Comparison of ENCODE assay signal across 28 cellular contexts in genomic region chrX:49232525-49232924, GRCh38. TPM values are rescaled to one million over a fixed set of nuclear protein-coding genes. Genes with fewer than 3 reads are reported as not detected.
DNase-seq lines count a peak whose midpoint lies in the region; ATAC-seq, FAIRE-seq and TF ChIP-seq lines count a peak whose summit lies in the region.
"Had no signal": no experiment of that assay in that cellular context is flagged by ENCODE, and none has a peak within 500 bp of the region (broad histone marks: within the 10 kb centered on the region; RNA-seq: fewer than 3 reads in every experiment).

No MANE protein-coding gene starts in this region.

- peak overlapping the region; percentile 18 for H3K4me3 Mint-ChIP-seq in activated CD4-positive, alpha-beta T cell treated with anti-CD3 and anti-CD28 coated beads, Interleukin-2, amount 10 ng/mL, durations not matched to agents 24 days and 14 days
- H3K4me3 Mint-ChIP-seq in astrocyte (ENCODE audit: unreplicated experiment) = no peak overlapping the region
- peak overlapping the region; percentile 27 for H3K4me3 Mint-ChIP-seq in nephron progenitor cell

- no peaks in the 10 kb centered on the region for H3K9me3 Mint-ChIP-seq in activated CD4-positive, alpha-beta T cell treated with anti-CD3 and anti-CD28 coated beads, Interleukin-2, amount 10 ng/mL, durations not matched to agents 24 days and 14 days
- no peaks in the 10 kb centered on the region for H3K9me3 Mint-ChIP-seq in astrocyte (ENCODE audit: unreplicated experiment)
- peaks cover 68% of the 10 kb centered on the region for H3K9me3 Mint-ChIP-seq in nephron progenitor cell
- H3K9me3 Mint-ChIP-seq: CD4-positive, CD25-positive, alpha-beta regulatory T cell had no signal

- no peak overlapping the region for H3K9ac ChIP-seq in astrocyte (ENCODE audit: low read length)
- H3K9ac ChIP-seq: KMS-11 had no signal

- no peaks in the 10 kb centered on the region for H3K36me3 ChIP-seq in astrocyte (ENCODE audit: insufficient read depth, low read length)

- no peak overlapping the region for H3K27ac Mint-ChIP-seq in activated CD4-positive, alpha-beta T cell treated with anti-CD3 and anti-CD28 coated beads, Interleukin-2, amount 10 ng/mL, durations not matched to agents 24 days and 14 days
- H3K27ac Mint-ChIP-seq in astrocyte (ENCODE audit: unreplicated experiment) = peak overlapping the region; percentile 31
- no peak overlapping the region for H3K27ac Mint-ChIP-seq in nephron progenitor cell
- H3K27ac Mint-ChIP-seq: CD4-positive, CD25-positive, alpha-beta regulatory T cell had no signal

- H3K4me1 ChIP-seq in A549 = 0 out of 3 replicates have a peak, but pooled peaks cover 4% of the 10 kb centered on the region
- H3K4me1 ChIP-seq in astrocyte (ENCODE audit: insufficient read depth, low read length) = no peaks in the 10 kb centered on the region

- H3K79me2 ChIP-seq in astrocyte (ENCODE audit: insufficient read depth, low read length) = no peaks in the 10 kb centered on the region

- TF ChIP-seq EP300 in A549 (IDR thresholded peaks at IDR 0.05) = no peak

- CTCF ChIA-PET in A549 (lab: Yijun Ruan, JAX) = no interaction called here

- no peaks in the 10 kb centered on the region for H3K27me3 ChIP-seq in astrocyte (ENCODE audit: insufficient read depth, low read length)

- TF ChIP-seq CTCF in A549 (IDR thresholded peaks at IDR 0.05) = no peak
- no peak for TF ChIP-seq CTCF in astrocyte (IDR thresholded peaks at IDR 0.05; ENCODE audit: insufficient read depth, low read depth, low read length)
- no peak for TF ChIP-seq CTCF in nephron progenitor cell (IDR thresholded peaks at IDR 0.05)

- H3K9me3 ChIP-seq in A549 (no peaks in the 10 kb centered on the region), astrocyte (ENCODE audit: insufficient read depth, low read depth, low read length) (no peaks in the 10 kb centered on the region)

- no peak overlapping the region for H2AFZ ChIP-seq in astrocyte (ENCODE audit: low read depth, low read length)

- peaks cover 23% of the 10 kb centered on the region for H3K4me1 Mint-ChIP-seq in activated CD4-positive, alpha-beta T cell treated with anti-CD3 and anti-CD28 coated beads, Interleukin-2, amount 10 ng/mL, durations not matched to agents 24 days and 14 days
- no peaks in the 10 kb centered on the region for H3K4me1 Mint-ChIP-seq in astrocyte (ENCODE audit: low read depth, unreplicated experiment)
- H3K4me1 Mint-ChIP-seq in nephron progenitor cell = peaks cover 17% of the 10 kb centered on the region

- FAIRE-seq in A549 (lab: Jason Lieb, UNC) (peak; percentile 61), astrocyte (lab: Jason Lieb, UNC) (no peak)
- FAIRE-seq: D721Med, GM18507, H54 had no signal

- WGBS in A549 (ENCODE audit: missing lambda C conversion rate) = 42% methylated on average over 2 of the region's 2 CpGs

- POLR2A ChIA-PET in A549 (lab: Yijun Ruan, JAX) = no interaction called here

- peaks cover 4% of the 10 kb centered on the region for H3K36me3 Mint-ChIP-seq in activated CD4-positive, alpha-beta T cell treated with anti-CD3 and anti-CD28 coated beads, Interleukin-2, amount 10 ng/mL, durations not matched to agents 24 days and 14 days (ENCODE audit: low read depth)
- H3K36me3 Mint-ChIP-seq in astrocyte (ENCODE audit: low read depth, unreplicated experiment) (no peaks in the 10 kb centered on the region), nephron progenitor cell (ENCODE audit: low read depth) (peaks cover 5% of the 10 kb centered on the region)
- H3K36me3 Mint-ChIP-seq: CD4-positive, CD25-positive, alpha-beta regulatory T cell had no signal

- H3K4me2 ChIP-seq in A549 (no peak overlapping the region), astrocyte (ENCODE audit: low read length) (no peak overlapping the region)
- H3K4me2 ChIP-seq: KMS-11 had no signal

- no peak for DNase-seq in activated CD4-positive, alpha-beta T cell treated with anti-CD3 and anti-CD28 coated beads, Interleukin-2, amount 10 ng/mL, durations not matched to agents 24 days and 14 days
- DNase-seq in activated CD4-positive, alpha-beta T cell treated with anti-CD3 and anti-CD28 coated beads, Interleukin-2, amount 50 U/mL, for 48 hours = no peak
- DNase-seq in A549 (ENCODE audit: low read depth in 1 of 2, low spot score in 1 of 2) (no peak), astrocyte (ENCODE audit: low read depth) (no peak), nephron progenitor cell (no peak), NAMALWA (ENCODE audit: low spot score) (no peak)
- DNase-seq: ACHN; CD4-positive, CD25-positive, alpha-beta regulatory T cell; IMR-90; MM.1S; NCI-H1048; NCI-H1417; NCI-H1694; NCI-H2081; NCI-H2227 treated with DMSO at 0.1 percent for 48 hours; NCI-H510A; NCI-H69; SHP77 had no signal

- no peak for TF ChIP-seq POLR2A in A549 (IDR thresholded peaks at IDR 0.05; ENCODE audit: low read length)

- no peaks in the 10 kb centered on the region for H4K20me1 ChIP-seq in astrocyte (ENCODE audit: insufficient read depth, low read length)

- no peaks in the 10 kb centered on the region for H3K27me3 Mint-ChIP-seq in activated CD4-positive, alpha-beta T cell treated with anti-CD3 and anti-CD28 coated beads, Interleukin-2, amount 10 ng/mL, durations not matched to agents 24 days and 14 days
- H3K27me3 Mint-ChIP-seq in astrocyte (ENCODE audit: low read depth, unreplicated experiment) (peaks cover 3% of the 10 kb centered on the region), nephron progenitor cell (ENCODE audit: low read depth, poor library complexity) (peaks cover 14% of the 10 kb centered on the region)
- H3K27me3 Mint-ChIP-seq: CD4-positive, CD25-positive, alpha-beta regulatory T cell had no signal

- no peak for TF ChIP-seq RAD21 in A549 (conservative IDR thresholded peaks at IDR 0.05 in 1 of 2, IDR thresholded peaks at IDR 0.05 in 1 of 2)

- H3K27ac ChIP-seq in A549 = no peak overlapping the region
- H3K27ac ChIP-seq in astrocyte (ENCODE audit: low read depth, low read length) = no peak overlapping the region
- H3K27ac ChIP-seq: 22Rv1, KMS-11, RWPE1 had no signal

- ATAC-seq in A549 (no peak), GM19351 (IDR thresholded peaks at IDR 0.05; ENCODE audit: unreplicated experiment) (no peak)
- ATAC-seq: Panc1 had no signal

- intact Hi-C loops in activated CD4-positive, alpha-beta T cell treated with anti-CD3 and anti-CD28 coated beads, Interleukin-2, amount 10 ng/mL, durations not matched to agents 24 days and 14 days (cut with micrococcal nuclease) = no loop called here

- no peak overlapping the region for H3K4me3 ChIP-seq in A549
- no peak overlapping the region for H3K4me3 ChIP-seq in astrocyte (ENCODE audit: insufficient read depth, low read depth, low read length)

TF ChIP-seq in A549, 52 proteins besides CTCF, POLR2A, EP300 and RAD21 (continues in another document):
- TF ChIP-seq FOSB (CRISPR knock-in tag; IDR thresholded peaks at IDR 0.05) (no peak), HOXB5 (CRISPR knock-in tag; IDR thresholded peaks at IDR 0.05) (no peak), RCOR1 (IDR thresholded peaks at IDR 0.05; ENCODE audit: low read depth, low read length) (no peak)

RNA-seq across cellular contexts. Expression of gene CACNA1F, which starts 0.6 kb away (rescaled TPM):
- total RNA-seq in activated CD4-positive, alpha-beta T cell treated with anti-CD3 and anti-CD28 coated beads, Interleukin-2, amount 10 ng/mL, durations not matched to agents 24 days and 14 days = 0.07 and 0.14 TPM in 2 replicates
- polyA plus RNA-seq in A549 (2011; rRNA removed) (not detected in 2 replicates), A549 (2017; fragmentation: RNase III; extraction: RNeasy Plus Mini Kit Qiagen cat#74134 plus additional on column Dnase treatment) (not detected in 3 replicates)
- polyA plus RNA-seq in A549 (2012; cell fraction: cytosol; rRNA removed) = not detected in 2 replicates
- polyA plus RNA-seq in A549 (2012; cell fraction: nucleus; rRNA removed) = 0.01 TPM in 1 of 2 replicates, not detected in the other
- not detected in 2 replicates for polyA minus RNA-seq in A549 (2011; rRNA and poly(A)+ RNA removed)
- not detected in 2 replicates for total RNA-seq in astrocyte
- total RNA-seq: Daoy, G401, IMR-90 had no signal
- polyA plus RNA-seq: CD4-positive, CD25-positive, alpha-beta regulatory T cell; IMR-90 had no signal

RNA-seq across cellular contexts. Expression of gene CCDC22, which starts 2.7 kb away (rescaled TPM):
- total RNA-seq in activated CD4-positive, alpha-beta T cell treated with anti-CD3 and anti-CD28 coated beads, Interleukin-2, amount 10 ng/mL, durations not matched to agents 24 days and 14 days = 25.6 and 25.8 TPM in 2 replicates
- polyA plus RNA-seq in A549 (2011; rRNA removed) (8.8 and 11.4 TPM in 2 replicates), A549 (2017; fragmentation: RNase III; extraction: RNeasy Plus Mini Kit Qiagen cat#74134 plus additional on column Dnase treatment) (10.8 to 11.8 TPM (median 10.9 TPM) in 3 replicates)
- polyA plus RNA-seq in A549 (2012; cell fraction: cytosol; rRNA removed) = 8.6 and 11.7 TPM in 2 replicates
- polyA plus RNA-seq in A549 (2012; cell fraction: nucleus; rRNA removed) = 30.3 and 36.7 TPM in 2 replicates
- polyA minus RNA-seq in A549 (2011; rRNA and poly(A)+ RNA removed) = 9.1 and 16.9 TPM in 2 replicates
- 11.7 and 12.3 TPM in 2 replicates for total RNA-seq in astrocyte

RNA-seq across cellular contexts. Expression of gene FOXP3, which starts 32.0 kb away (rescaled TPM):
- 13.1 and 14.2 TPM in 2 replicates for total RNA-seq in activated CD4-positive, alpha-beta T cell treated with anti-CD3 and anti-CD28 coated beads, Interleukin-2, amount 10 ng/mL, durations not matched to agents 24 days and 14 days
- polyA plus RNA-seq in A549 (2011; rRNA removed) (0.13 and 0.21 TPM in 2 replicates), A549 (2017; fragmentation: RNase III; extraction: RNeasy Plus Mini Kit Qiagen cat#74134 plus additional on column Dnase treatment) (0.04 to 0.13 TPM (median 0.13 TPM) in 3 replicates)
- 0.05 and 0.12 TPM in 2 replicates for polyA plus RNA-seq in A549 (2012; cell fraction: cytosol; rRNA removed)
- polyA plus RNA-seq in A549 (2012; cell fraction: nucleus; rRNA removed) = 0.07 and 0.11 TPM in 2 replicates
- polyA minus RNA-seq in A549 (2011; rRNA and poly(A)+ RNA removed) = 0.12 and 0.29 TPM in 2 replicates
- total RNA-seq in astrocyte = 0.09 and 0.12 TPM in 2 replicates
- total RNA-seq: Daoy, G401, IMR-90 had no signal

RNA-seq across cellular contexts. Expression of gene SYP, which starts 32.5 kb away (rescaled TPM):
- 4.9 and 5.3 TPM in 2 replicates for total RNA-seq in activated CD4-positive, alpha-beta T cell treated with anti-CD3 and anti-CD28 coated beads, Interleukin-2, amount 10 ng/mL, durations not matched to agents 24 days and 14 days
- polyA plus RNA-seq in A549 (2011; rRNA removed) (1.3 and 1.7 TPM in 2 replicates), A549 (2017; fragmentation: RNase III; extraction: RNeasy Plus Mini Kit Qiagen cat#74134 plus additional on column Dnase treatment) (3.3 to 4.0 TPM (median 3.8 TPM) in 3 replicates)
- polyA plus RNA-seq in A549 (2012; cell fraction: cytosol; rRNA removed) = 1.5 and 1.6 TPM in 2 replicates
- 2.1 and 2.6 TPM in 2 replicates for polyA plus RNA-seq in A549 (2012; cell fraction: nucleus; rRNA removed)
- polyA minus RNA-seq in A549 (2011; rRNA and poly(A)+ RNA removed) = 1.1 and 1.3 TPM in 2 replicates
- total RNA-seq in astrocyte = 1.6 and 1.9 TPM in 2 replicates

RNA-seq across cellular contexts. Expression of gene PPP1R3F, which starts 37.1 kb away (rescaled TPM):
- total RNA-seq in activated CD4-positive, alpha-beta T cell treated with anti-CD3 and anti-CD28 coated beads, Interleukin-2, amount 10 ng/mL, durations not matched to agents 24 days and 14 days = 6.3 and 8.3 TPM in 2 replicates
- 2.7 and 3.0 TPM in 2 replicates for polyA plus RNA-seq in A549 (2011; rRNA removed)
- 1.9 and 2.7 TPM in 2 replicates for polyA plus RNA-seq in A549 (2012; cell fraction: cytosol; rRNA removed)
- polyA plus RNA-seq in A549 (2012; cell fraction: nucleus; rRNA removed) = 3.5 and 3.7 TPM in 2 replicates
- 3.5 to 6.1 TPM (median 5.2 TPM) in 3 replicates for polyA plus RNA-seq in A549 (2017; fragmentation: RNase III; extraction: RNeasy Plus Mini Kit Qiagen cat#74134 plus additional on column Dnase treatment)
- polyA minus RNA-seq in A549 (2011; rRNA and poly(A)+ RNA removed) = 1.8 and 2.4 TPM in 2 replicates
- total RNA-seq in astrocyte = 5.6 and 6.6 TPM in 2 replicates

Comparison
In these comparisons a context has a peak if more than half of its experiments do, and no peak if none do; other contexts are left out.
1. RNA of gene FOXP3, which starts 32.0 kb away (total RNA-seq): 13.1 to 14.2 TPM in activated CD4-positive, alpha-beta T cell treated with anti-CD3 and anti-CD28 coated beads, Interleukin-2, amount 10 ng/mL, durations not matched to agents 24 days and 14 days; 0.09 to 0.12 TPM in astrocyte; every median in the first group is over 10 times any median in the second.